15 cellular contexts compared by ENCODE assay signal in genomic region chr11:61359541-61359940, GRCh38. TPM values are rescaled to one million over a fixed set of nuclear protein-coding genes. Genes with fewer than 3 reads are reported as not detected.
DNase-seq lines count a peak whose midpoint lies in the region; ATAC-seq and TF ChIP-seq lines count a peak whose summit lies in the region.
"Had no signal": no experiment of that assay in that cellular context is flagged by ENCODE, and none has a peak within 500 bp of the region (broad histone marks: within the 10 kb centered on the region; RNA-seq: fewer than 3 reads in every experiment).

No MANE protein-coding gene starts in this region.

- H3K9me3 Mint-ChIP-seq in activated T-cell treated with anti-CD3 and anti-CD28 coated beads, Interleukin-2, amount 50 U/mL, for 24 hours: no peaks in the 10 kb centered on the region
- no peaks in the 10 kb centered on the region for H3K9me3 Mint-ChIP-seq in dendritic cell treated with granulocyte-macrophage colony-stimulating factor and Interleukin-4, amounts not matched to agents 40 ng/mL and 50 ng/mL, for 4 days
- H3K9me3 Mint-ChIP-seq in stimulated activated memory B cell treated with anti-CD40 and anti-IgM and Interleukin-4, amounts not matched to agents 10 μg/mL and 1 μg/mL and 100 μg/mL, for 72 hours: no peaks in the 10 kb centered on the region

- no peak for ATAC-seq in stimulated activated memory B cell treated with anti-CD40 and anti-IgM and Interleukin-4, amounts not matched to agents 10 μg/mL and 1 μg/mL and 100 μg/mL, for 72 hours
- no peak for ATAC-seq in HG02623 (IDR thresholded peaks at IDR 0.05; ENCODE audit: unreplicated experiment)
- ATAC-seq in left lung: no peak

- H3K4me3 ChIP-seq in left lung: no peak overlapping the region
- H3K4me3 ChIP-seq: thoracic aorta had no signal

- intact Hi-C loops in dendritic cell treated with granulocyte-macrophage colony-stimulating factor and Interleukin-4, amounts not matched to agents 40 ng/mL and 50 ng/mL, for 4 days (cut with micrococcal nuclease): no loop called here
- intact Hi-C loops in left lung (cut with DNase I): no loop called here

- no peaks in the 10 kb centered on the region for H3K9me3 ChIP-seq in left lung
- H3K9me3 ChIP-seq: thoracic aorta had no signal

- H3K27me3 ChIP-seq in left lung: no peaks in the 10 kb centered on the region

- peaks cover 8 to 54% of the 10 kb centered on the region in 2 donors for H3K4me1 ChIP-seq in left lung

- no peak overlapping the region for H3K27ac ChIP-seq in left lung
- H3K27ac ChIP-seq: thoracic aorta had no signal

- DNase-seq in activated T-cell treated with anti-CD3 and anti-CD28 coated beads, Interleukin-2, amount 50 U/mL, for 24 hours: no peak
- DNase-seq in activated T-cell treated with anti-CD3 and anti-CD28 coated beads for 4 hours: no peak
- DNase-seq in OCI-M1 (lab: John Stamatoyannopoulos, UW): peak; percentile 29
- DNase-seq in left lung: no peak
- DNase-seq in anterior cingulate cortex (lab: John Stamatoyannopoulos, UW): no peak
- DNase-seq: activated CD4-positive, alpha-beta T cell treated with anti-CD3 and anti-CD28 coated beads, Interleukin-2, amount 50 U/mL, for 1 hour; aorta; EL; hippocampal formation; mammary epithelial cell; NCI-H510A had no signal

- peaks cover 0 to 17% of the 10 kb centered on the region in 2 donors for H3K36me3 ChIP-seq in left lung

- H3K27me3 Mint-ChIP-seq in activated T-cell treated with anti-CD3 and anti-CD28 coated beads, Interleukin-2, amount 50 U/mL, for 24 hours: no peaks in the 10 kb centered on the region
- no peaks in the 10 kb centered on the region for H3K27me3 Mint-ChIP-seq in dendritic cell treated with granulocyte-macrophage colony-stimulating factor and Interleukin-4, amounts not matched to agents 40 ng/mL and 50 ng/mL, for 4 days
- no peaks in the 10 kb centered on the region for H3K27me3 Mint-ChIP-seq in stimulated activated memory B cell treated with anti-CD40 and anti-IgM and Interleukin-4, amounts not matched to agents 10 μg/mL and 1 μg/mL and 100 μg/mL, for 72 hours

- H3K36me3 Mint-ChIP-seq in activated T-cell treated with anti-CD3 and anti-CD28 coated beads, Interleukin-2, amount 50 U/mL, for 24 hours (ENCODE audit: low read depth): peaks cover 59% of the 10 kb centered on the region
- H3K36me3 Mint-ChIP-seq in dendritic cell treated with granulocyte-macrophage colony-stimulating factor and Interleukin-4, amounts not matched to agents 40 ng/mL and 50 ng/mL, for 4 days (ENCODE audit: low read depth): peaks cover 48% of the 10 kb centered on the region
- H3K36me3 Mint-ChIP-seq in stimulated activated memory B cell treated with anti-CD40 and anti-IgM and Interleukin-4, amounts not matched to agents 10 μg/mL and 1 μg/mL and 100 μg/mL, for 72 hours: peaks cover 9% of the 10 kb centered on the region

- H3K4me1 Mint-ChIP-seq in activated T-cell treated with anti-CD3 and anti-CD28 coated beads, Interleukin-2, amount 50 U/mL, for 24 hours (ENCODE audit: low read depth): peaks cover 45% of the 10 kb centered on the region
- peaks cover 61% of the 10 kb centered on the region for H3K4me1 Mint-ChIP-seq in dendritic cell treated with granulocyte-macrophage colony-stimulating factor and Interleukin-4, amounts not matched to agents 40 ng/mL and 50 ng/mL, for 4 days (ENCODE audit: low read depth)
- peaks cover 77% of the 10 kb centered on the region for H3K4me1 Mint-ChIP-seq in stimulated activated memory B cell treated with anti-CD40 and anti-IgM and Interleukin-4, amounts not matched to agents 10 μg/mL and 1 μg/mL and 100 μg/mL, for 72 hours

- peak overlapping the region; percentile 46 for H3K27ac Mint-ChIP-seq in activated T-cell treated with anti-CD3 and anti-CD28 coated beads, Interleukin-2, amount 50 U/mL, for 24 hours
- H3K27ac Mint-ChIP-seq in dendritic cell treated with granulocyte-macrophage colony-stimulating factor and Interleukin-4, amounts not matched to agents 40 ng/mL and 50 ng/mL, for 4 days: peak overlapping the region; percentile 15
- H3K27ac Mint-ChIP-seq in stimulated activated memory B cell treated with anti-CD40 and anti-IgM and Interleukin-4, amounts not matched to agents 10 μg/mL and 1 μg/mL and 100 μg/mL, for 72 hours: peak overlapping the region; percentile 93

- no peak for TF ChIP-seq CTCF in left lung (IDR thresholded peaks at IDR 0.05)

- peak overlapping the region; percentile 97 for H3K4me3 Mint-ChIP-seq in activated T-cell treated with anti-CD3 and anti-CD28 coated beads, Interleukin-2, amount 50 U/mL, for 24 hours
- H3K4me3 Mint-ChIP-seq in dendritic cell treated with granulocyte-macrophage colony-stimulating factor and Interleukin-4, amounts not matched to agents 40 ng/mL and 50 ng/mL, for 4 days: no peak overlapping the region
- H3K4me3 Mint-ChIP-seq in stimulated activated memory B cell treated with anti-CD40 and anti-IgM and Interleukin-4, amounts not matched to agents 10 μg/mL and 1 μg/mL and 100 μg/mL, for 72 hours: peak overlapping the region; percentile 94

RNA-seq across cellular contexts. Expression of gene CYB561A3, which starts 2.1 kb away (rescaled TPM):
- 10 to 100 TPM; 49.1 to 56.9 TPM for total RNA-seq in left lung

RNA-seq across cellular contexts. Expression of gene TMEM138, which starts 2.6 kb away (rescaled TPM):
- total RNA-seq in left lung: 10 to 100 TPM; 37.5 to 50.5 TPM

RNA-seq across cellular contexts. Expression of gene TKFC, which starts 26.5 kb away (rescaled TPM):
- 10 to 100 TPM; 48.1 to 48.5 TPM for total RNA-seq in left lung

RNA-seq across cellular contexts. Expression of gene DDB1, which starts 26.6 kb away (rescaled TPM):
- total RNA-seq in left lung: 100 to 1,000 TPM; 140 to 163 TPM

RNA-seq across cellular contexts. Expression of gene TMEM216, which starts 32.8 kb away (rescaled TPM):
- total RNA-seq in left lung: 10 to 100 TPM; 10.3 to 10.4 TPM

Comparison
In these comparisons a context has a peak if more than half of its experiments do, and no peak if none do; other contexts are left out.
1. H3K27ac Mint-ChIP-seq: peak in every context shown above with its lines; median percentile 93 in stimulated activated memory B cell treated with anti-CD40 and anti-IgM and Interleukin-4, amounts not matched to agents 10 μg/mL and 1 μg/mL and 100 μg/mL, for 72 hours; 46 in activated T-cell treated with anti-CD3 and anti-CD28 coated beads, Interleukin-2, amount 50 U/mL, for 24 hours; 15 in dendritic cell treated with granulocyte-macrophage colony-stimulating factor and Interleukin-4, amounts not matched to agents 40 ng/mL and 50 ng/mL, for 4 days.